Comparison of ENCODE assay signal across 8 cellular contexts in genomic region chr12:27524489-27524835, GRCh38. TPM values are rescaled to one million over a fixed set of nuclear protein-coding genes. Genes with fewer than 3 reads are reported as not detected.
DNase-seq lines count a peak whose midpoint lies in the region; TF ChIP-seq lines count a peak whose summit lies in the region.

No MANE protein-coding gene starts in this region.

- H3K27ac ChIP-seq in layer of hippocampus (ENCODE audit: low read depth, low read length), result peak overlapping the region; percentile 87
- H3K27ac ChIP-seq in tibial nerve, result peak overlapping the region; percentile 79 to 96 (median 90)

- TF ChIP-seq POLR2A in tibial nerve (IDR thresholded peaks at IDR 0.05), result no peak

- no peak for TF ChIP-seq EP300 in tibial nerve (IDR thresholded peaks at IDR 0.05)

- TF ChIP-seq CTCF in tibial nerve (IDR thresholded peaks at IDR 0.05), result no peak

- H3K4me1 Mint-ChIP-seq in activated T-cell treated with anti-CD3 and anti-CD28 coated beads, Interleukin-2, amount 50 U/mL, for 24 hours (ENCODE audit: low read depth), result peaks cover 26% of the 10 kb centered on the region
- peaks cover 59% of the 10 kb centered on the region for H3K4me1 Mint-ChIP-seq in activated T-helper 1 cell treated with anti-CD3 and anti-CD28 coated beads, Interleukin-12 subunit alpha, Interleukin-12 subunit beta, Interleukin-2, Interleukin-4 antibody, amounts not matched to agents 30 ng/mL and 10 ng/mL and 1 ng/mL, durations not matched to agents 14 hours and 24 hours and 36 hours (ENCODE audit: low read depth)

- H3K27me3 ChIP-seq in layer of hippocampus (ENCODE audit: control insufficient read depth, insufficient read depth, low read length), result no peaks in the 10 kb centered on the region
- no peaks in the 10 kb centered on the region for H3K27me3 ChIP-seq in tibial nerve

- H3K27me3 Mint-ChIP-seq in activated T-cell treated with anti-CD3 and anti-CD28 coated beads, Interleukin-2, amount 50 U/mL, for 24 hours, result peaks cover 16% of the 10 kb centered on the region
- H3K27me3 Mint-ChIP-seq in activated T-helper 1 cell treated with anti-CD3 and anti-CD28 coated beads, Interleukin-12 subunit alpha, Interleukin-12 subunit beta, Interleukin-2, Interleukin-4 antibody, amounts not matched to agents 30 ng/mL and 10 ng/mL and 1 ng/mL, durations not matched to agents 14 hours and 24 hours and 36 hours (ENCODE audit: insufficient read depth), result peaks cover 17% of the 10 kb centered on the region

- intact Hi-C loops in activated T-helper 1 cell treated with anti-CD3 and anti-CD28 coated beads, Interleukin-12 subunit alpha, Interleukin-12 subunit beta, Interleukin-2, Interleukin-4 antibody, amounts not matched to agents 30 ng/mL and 10 ng/mL and 1 ng/mL, durations not matched to agents 14 hours and 24 hours and 36 hours (cut with micrococcal nuclease), result loop anchor here (1.0 to 5.0 kb wide), 9 partner anchors 10 to 512 kb away; partner anchors contain the start of genes BMAL2, MRPS35 and TM7SF3

- no peak for DNase-seq in activated T-cell treated with anti-CD3 and anti-CD28 coated beads, Interleukin-2, amount 50 U/mL, for 24 hours
- no peak for DNase-seq in activated T-cell treated with anti-CD3 and anti-CD28 coated beads, Interleukin-2, amount 50 U/mL, for 48 hours
- no peak for DNase-seq in activated T-helper 1 cell treated with anti-CD3 and anti-CD28 coated beads, Interleukin-12 subunit alpha, Interleukin-12 subunit beta, Interleukin-2, Interleukin-4 antibody, amounts not matched to agents 30 ng/mL and 10 ng/mL and 1 ng/mL, durations not matched to agents 14 hours and 24 hours and 36 hours (ENCODE audit: low spot score)
- DNase-seq in tibial nerve (ENCODE audit: low spot score in 2 of 2), result no peak
- no peak for DNase-seq in NCI-H2081 treated with DMSO at 0.1 percent for 48 hours (lab: John Stamatoyannopoulos, UW)
- DNase-seq in GM03348 (ENCODE audit: low spot score), result no peak
- DNase-seq in LoVo (ENCODE audit: low spot score), result no peak

- H3K4me1 ChIP-seq in tibial nerve, result peaks cover 0 to 34% (median 6%) of the 10 kb centered on the region in 4 donors

- no peaks in the 10 kb centered on the region for H3K9me3 Mint-ChIP-seq in activated T-cell treated with anti-CD3 and anti-CD28 coated beads, Interleukin-2, amount 50 U/mL, for 24 hours
- no peaks in the 10 kb centered on the region for H3K9me3 Mint-ChIP-seq in activated T-helper 1 cell treated with anti-CD3 and anti-CD28 coated beads, Interleukin-12 subunit alpha, Interleukin-12 subunit beta, Interleukin-2, Interleukin-4 antibody, amounts not matched to agents 30 ng/mL and 10 ng/mL and 1 ng/mL, durations not matched to agents 14 hours and 24 hours and 36 hours

- peak overlapping the region; percentile 75 to 90 (median 82) for H3K4me3 ChIP-seq in tibial nerve

- H3K9me3 ChIP-seq in tibial nerve, result no peaks in the 10 kb centered on the region

- peaks cover 8% of the 10 kb centered on the region for H3K36me3 Mint-ChIP-seq in activated T-cell treated with anti-CD3 and anti-CD28 coated beads, Interleukin-2, amount 50 U/mL, for 24 hours (ENCODE audit: low read depth)
- peaks cover 5% of the 10 kb centered on the region for H3K36me3 Mint-ChIP-seq in activated T-helper 1 cell treated with anti-CD3 and anti-CD28 coated beads, Interleukin-12 subunit alpha, Interleukin-12 subunit beta, Interleukin-2, Interleukin-4 antibody, amounts not matched to agents 30 ng/mL and 10 ng/mL and 1 ng/mL, durations not matched to agents 14 hours and 24 hours and 36 hours (ENCODE audit: low read depth)

- H3K4me3 Mint-ChIP-seq in activated T-cell treated with anti-CD3 and anti-CD28 coated beads, Interleukin-2, amount 50 U/mL, for 24 hours, result peak overlapping the region; percentile 89
- peak overlapping the region; percentile 89 for H3K4me3 Mint-ChIP-seq in activated T-helper 1 cell treated with anti-CD3 and anti-CD28 coated beads, Interleukin-12 subunit alpha, Interleukin-12 subunit beta, Interleukin-2, Interleukin-4 antibody, amounts not matched to agents 30 ng/mL and 10 ng/mL and 1 ng/mL, durations not matched to agents 14 hours and 24 hours and 36 hours

- H3K36me3 ChIP-seq in tibial nerve, result no peaks in the 10 kb centered on the region

- H3K27ac Mint-ChIP-seq in activated T-cell treated with anti-CD3 and anti-CD28 coated beads, Interleukin-2, amount 50 U/mL, for 24 hours, result no peak overlapping the region
- H3K27ac Mint-ChIP-seq in activated T-helper 1 cell treated with anti-CD3 and anti-CD28 coated beads, Interleukin-12 subunit alpha, Interleukin-12 subunit beta, Interleukin-2, Interleukin-4 antibody, amounts not matched to agents 30 ng/mL and 10 ng/mL and 1 ng/mL, durations not matched to agents 14 hours and 24 hours and 36 hours, result no peak overlapping the region

- 0% methylated on average over 8 of the region's 8 CpGs for WGBS in tibial nerve, 2 donors

RNA-seq across cellular contexts. Expression of gene PPFIBP1, which starts 0.5 kb away (rescaled TPM):
- 53.8 and 55.7 TPM in 2 replicates for total RNA-seq in activated T-helper 1 cell treated with anti-CD3 and anti-CD28 coated beads, Interleukin-12 subunit alpha, Interleukin-12 subunit beta, Interleukin-2, Interleukin-4 antibody, amounts not matched to agents 30 ng/mL and 10 ng/mL and 1 ng/mL, durations not matched to agents 14 hours and 24 hours and 36 hours
- 100 to 1,000 TPM in 1 of 4 donors, 10 to 100 TPM in 3; 56.9 to 110 (median 72.5) TPM for total RNA-seq in tibial nerve
